24 cellular contexts compared by ENCODE assay signal in the genomic region with DNA sequence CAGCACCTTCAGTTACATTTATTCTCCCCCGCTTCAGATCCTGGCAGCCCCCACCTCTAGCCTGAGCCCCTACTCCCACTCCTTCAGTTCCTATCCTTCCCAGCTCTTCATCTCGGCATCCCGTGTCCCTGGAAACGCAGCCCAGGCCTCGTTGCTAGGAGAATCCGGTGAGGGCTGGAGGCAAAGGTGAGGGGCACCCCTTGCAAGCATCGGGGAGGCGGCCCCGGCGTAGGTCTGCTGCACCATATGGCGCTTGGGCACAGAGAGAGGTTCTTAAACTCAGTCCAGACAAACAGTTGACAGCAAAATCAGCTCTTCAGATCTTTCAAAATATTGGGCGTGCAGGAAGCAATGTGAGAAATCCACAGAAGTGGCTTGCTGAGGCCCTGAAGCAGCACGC. TPM values are rescaled to one million over a fixed set of nuclear protein-coding genes. Genes with fewer than 3 reads are reported as not detected.
"Had no signal": no experiment of that assay in that cellular context is flagged by ENCODE, and none has a peak within 500 bp of the region (broad histone marks: within the 10 kb centered on the region; RNA-seq: fewer than 3 reads in every experiment).

No MANE protein-coding gene starts in this region.

- ATAC-seq: activated CD8-positive, alpha-beta T cell treated with anti-CD3 and anti-CD28 coated beads for 36 hours; left colon; stimulated activated naive CD8-positive, alpha-beta T cell treated with anti-CD3 and anti-CD28 coated beads, Interleukin-15, Interleukin-2, amounts not matched to agents 100 U/mL and 50 U/mL, for 24 hours had no signal

- H3K9me3 ChIP-seq: breast epithelium, esophagus muscularis mucosa, right atrium auricular region, suprapubic skin, transverse colon, vagina had no signal

- H3K36me3 ChIP-seq: breast epithelium, esophagus muscularis mucosa, right atrium auricular region, suprapubic skin, transverse colon, vagina had no signal

- H3K4me3 Mint-ChIP-seq: activated CD4-positive, alpha-beta T cell treated with anti-CD3 and anti-CD28 coated beads, Interleukin-2, amount 10 ng/mL, durations not matched to agents 24 days and 14 days; activated CD8-positive, alpha-beta T cell treated with anti-CD3 and anti-CD28 coated beads for 36 hours; activated T-cell treated with anti-CD3 and anti-CD28 coated beads, Interleukin-2, amount 50 U/mL, for 24 hours; nephron had no signal

- H3K9me3 Mint-ChIP-seq: activated CD4-positive, alpha-beta T cell treated with anti-CD3 and anti-CD28 coated beads, Interleukin-2, amount 10 ng/mL, durations not matched to agents 24 days and 14 days; activated CD8-positive, alpha-beta T cell treated with anti-CD3 and anti-CD28 coated beads for 36 hours; activated T-cell treated with anti-CD3 and anti-CD28 coated beads, Interleukin-2, amount 50 U/mL, for 24 hours; nephron had no signal

- H3K4me3 ChIP-seq: breast epithelium, esophagus muscularis mucosa, lung, right atrium auricular region, suprapubic skin, transverse colon, vagina had no signal

- H3K27ac ChIP-seq: breast epithelium, esophagus muscularis mucosa, right atrium auricular region, suprapubic skin, transverse colon, vagina had no signal

- H3K27me3 ChIP-seq: esophagus muscularis mucosa, right atrium auricular region, transverse colon, vagina had no signal

- DNase-seq: activated CD4-positive, alpha-beta T cell treated with anti-CD3 and anti-CD28 coated beads, Interleukin-2, amount 10 ng/mL, durations not matched to agents 24 days and 14 days; activated CD4-positive, CD25-positive, alpha-beta regulatory T cell; activated CD8-positive, alpha-beta T cell treated with anti-CD3 and anti-CD28 coated beads for 36 hours; activated naive CD4-positive, alpha-beta T cell treated with Interleukin-2 at 50 U/mL for 16 hours; activated T-cell treated with anti-CD3 and anti-CD28 coated beads, Interleukin-2, amount 50 U/mL, for 24 hours; aorta; effector CD4-positive, alpha-beta T cell; left colon; occipital lobe; stimulated activated CD4-positive, alpha-beta T cell treated with anti-CD3 and anti-CD28 coated beads, Interleukin-2, amount 100 ng/mL, for 24 hours; stimulated activated naive CD8-positive, alpha-beta T cell treated with anti-CD3 and anti-CD28 coated beads, Interleukin-15, Interleukin-2, amounts not matched to agents 100 U/mL and 50 U/mL, for 24 hours; T-helper 1 cell; T-helper 9 cell; transverse colon had no signal

- FAIRE-seq: endothelial cell of umbilical vein had no signal

- H3K4me1 ChIP-seq: breast epithelium, esophagus muscularis mucosa, right atrium auricular region, transverse colon, vagina had no signal

- H3K27ac Mint-ChIP-seq: activated CD4-positive, alpha-beta T cell treated with anti-CD3 and anti-CD28 coated beads, Interleukin-2, amount 10 ng/mL, durations not matched to agents 24 days and 14 days; activated CD8-positive, alpha-beta T cell treated with anti-CD3 and anti-CD28 coated beads for 36 hours; activated T-cell treated with anti-CD3 and anti-CD28 coated beads, Interleukin-2, amount 50 U/mL, for 24 hours; activated T-helper 2 cell treated with anti-CD3 and anti-CD28 coated beads, Interferon-gamma antibody, Interleukin-2, Interleukin-4, amounts not matched to agents 10 μg/mL and 5 μg/mL and 100 μg/mL, durations not matched to agents 14 hours and 24 hours and 36 hours had no signal

RNA-seq across cellular contexts. Expression of gene SLC38A8, which starts 15.0 kb away (rescaled TPM):
- total RNA-seq: activated CD4-positive, alpha-beta T cell treated with anti-CD3 and anti-CD28 coated beads, Interleukin-2, amount 10 ng/mL, durations not matched to agents 24 days and 14 days; activated CD8-positive, alpha-beta T cell treated with anti-CD3 and anti-CD28 coated beads for 36 hours; activated T-helper 2 cell treated with anti-CD3 and anti-CD28 coated beads, Interferon-gamma antibody, Interleukin-2, Interleukin-4, amounts not matched to agents 10 μg/mL and 5 μg/mL and 100 μg/mL, durations not matched to agents 14 hours and 24 hours and 36 hours; aorta; breast epithelium; endothelial cell of umbilical vein; esophagus muscularis mucosa; left colon; lung; occipital lobe; posterior vena cava; right atrium auricular region; suprapubic skin; transverse colon; vagina had no signal
- polyA plus RNA-seq: aorta, endothelial cell of umbilical vein had no signal

RNA-seq across cellular contexts. Expression of gene NECAB2, which starts 59.6 kb away (rescaled TPM):
- total RNA-seq: activated CD4-positive, alpha-beta T cell treated with anti-CD3 and anti-CD28 coated beads, Interleukin-2, amount 10 ng/mL, durations not matched to agents 24 days and 14 days; activated CD8-positive, alpha-beta T cell treated with anti-CD3 and anti-CD28 coated beads for 36 hours; activated T-helper 2 cell treated with anti-CD3 and anti-CD28 coated beads, Interferon-gamma antibody, Interleukin-2, Interleukin-4, amounts not matched to agents 10 μg/mL and 5 μg/mL and 100 μg/mL, durations not matched to agents 14 hours and 24 hours and 36 hours; esophagus muscularis mucosa; suprapubic skin; vagina had no signal
- polyA plus RNA-seq: aorta had no signal
